17 cellular contexts compared by ENCODE assay signal in genomic region chr5:91357806-91358205, GRCh38.
"Had no signal": no experiment of that assay in that cellular context is flagged by ENCODE, and none has a peak within 500 bp of the region (broad histone marks: within the 10 kb centered on the region; RNA-seq: fewer than 3 reads in every experiment).

No MANE protein-coding gene starts in this region.

- DNase-seq: activated CD8-positive, alpha-beta memory T cell treated with anti-CD3 and anti-CD28 coated beads for 24 hours; activated CD8-positive, alpha-beta memory T cell treated with anti-CD3 and anti-CD28 coated beads, Interleukin-2, amount 50 U/mL, for 48 hours; activated effector memory CD4-positive, alpha-beta T cell treated with anti-CD3 and anti-CD28 coated beads, Interleukin-2, amount 50 U/mL, for 16 hours; activated T-cell treated with anti-CD3 and anti-CD28 coated beads, Interleukin-2, amount 50 U/mL, for 72 hours; adrenal gland; heart left ventricle; left ventricle myocardium inferior; mammary epithelial cell; stimulated activated CD4-positive, alpha-beta T cell treated with anti-CD3 and anti-CD28 coated beads, Interleukin-4, amount 100 ng/mL, for 24 hours; T1000 had no signal

- H3K4me3 Mint-ChIP-seq: activated naive CD4-positive, alpha-beta T cell treated with anti-CD3 and anti-CD28 coated beads, Interleukin-2, amount 50 U/mL, for 24 hours; activated T-cell treated with anti-CD3 and anti-CD28 coated beads, Interleukin-2, amount 50 U/mL, for 72 hours; neural crest cell; stimulated activated memory B cell treated with anti-CD40 and anti-IgM and Interleukin-4, amounts not matched to agents 10 μg/mL and 1 μg/mL and 100 μg/mL, for 72 hours had no signal

- H3K4me3 ChIP-seq: adrenal gland, gastroesophageal sphincter, heart left ventricle, left ventricle myocardium inferior, right lobe of liver had no signal

- H3K9me3 ChIP-seq: adrenal gland, gastroesophageal sphincter, left ventricle myocardium inferior, right lobe of liver had no signal

- H3K27me3 ChIP-seq: adrenal gland, gastroesophageal sphincter, heart left ventricle, right lobe of liver had no signal

- H3K27me3 Mint-ChIP-seq: activated naive CD4-positive, alpha-beta T cell treated with anti-CD3 and anti-CD28 coated beads, Interleukin-2, amount 50 U/mL, for 24 hours; stimulated activated memory B cell treated with anti-CD40 and anti-IgM and Interleukin-4, amounts not matched to agents 10 μg/mL and 1 μg/mL and 100 μg/mL, for 72 hours had no signal

- H3K9me3 Mint-ChIP-seq: neural crest cell had no signal

- H3K27ac ChIP-seq: adrenal gland, epithelial cell of prostate, gastroesophageal sphincter, heart left ventricle, left ventricle myocardium inferior, right lobe of liver had no signal

- H3K27ac Mint-ChIP-seq: activated naive CD4-positive, alpha-beta T cell treated with anti-CD3 and anti-CD28 coated beads, Interleukin-2, amount 50 U/mL, for 24 hours; activated T-cell treated with anti-CD3 and anti-CD28 coated beads, Interleukin-2, amount 50 U/mL, for 72 hours; stimulated activated memory B cell treated with anti-CD40 and anti-IgM and Interleukin-4, amounts not matched to agents 10 μg/mL and 1 μg/mL and 100 μg/mL, for 72 hours had no signal

- ATAC-seq: activated CD4-positive, CD25-positive, alpha-beta regulatory T cell treated with anti-CD3 and anti-CD28 coated beads, Interleukin-2, amount 50 U/mL, for 24 hours; activated T-cell treated with anti-CD3 and anti-CD28 coated beads, Interleukin-2, amount 50 U/mL, for 72 hours; gastroesophageal sphincter; stimulated activated memory B cell treated with anti-CD40 and anti-IgM and Interleukin-4, amounts not matched to agents 10 μg/mL and 1 μg/mL and 100 μg/mL, for 72 hours had no signal

- H3K36me3 ChIP-seq: adrenal gland, gastroesophageal sphincter, heart left ventricle, left ventricle myocardium inferior, right lobe of liver had no signal

- H3K4me1 ChIP-seq: adrenal gland, left ventricle myocardium inferior had no signal
